In the genomic region with DNA sequence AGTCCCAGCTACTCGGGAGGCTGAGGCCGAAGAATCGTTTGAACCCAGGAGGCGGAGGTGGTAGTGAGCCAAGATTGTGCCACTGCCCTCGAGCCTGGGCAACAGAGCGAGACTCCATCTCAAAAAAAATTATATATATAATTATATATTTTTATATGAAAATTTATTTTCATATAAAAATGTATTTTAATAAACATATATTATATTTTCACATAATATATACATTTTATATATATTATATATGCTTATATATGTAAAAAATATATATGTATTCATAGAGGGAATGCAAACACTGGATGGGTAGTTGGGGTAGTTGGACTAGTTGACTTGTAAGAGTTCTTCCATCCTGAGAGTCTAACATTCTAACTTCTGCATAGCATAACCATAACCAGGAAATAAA, we compare ENCODE assay signal across 40 cellular contexts. TPM values are rescaled to one million over a fixed set of nuclear protein-coding genes. Genes with fewer than 3 reads are reported as not detected.
"Had no signal": no experiment of that assay in that cellular context is flagged by ENCODE, and none has a peak within 500 bp of the region (broad histone marks: within the 10 kb centered on the region; RNA-seq: fewer than 3 reads in every experiment).

No MANE protein-coding gene starts in this region.

- DNase-seq: activated effector memory CD4-positive, alpha-beta T cell treated with anti-CD3 and anti-CD28 coated beads, Interleukin-2, amount 50 U/mL, for 16 hours; activated effector memory CD4-positive, alpha-beta T cell treated with Interleukin-2 at 50 U/mL for 16 hours; activated gamma-delta T cell; activated gamma-delta T cell treated with Interleukin-2 at 50 U/mL for 16 hours; activated naive CD4-positive, alpha-beta T cell; activated naive CD4-positive, alpha-beta T cell treated with anti-CD3 and anti-CD28 coated beads for 36 hours; activated naive CD4-positive, alpha-beta T cell treated with anti-CD3 and anti-CD28 coated beads, Interleukin-2, amount 10 ng/mL, durations not matched to agents 7 days and 5 days; activated naive CD4-positive, alpha-beta T cell treated with anti-CD3 and anti-CD28 coated beads, Interleukin-2, amount 50 U/mL, for 16 hours; activated naive CD4-positive, alpha-beta T cell treated with Interleukin-2 at 50 U/mL for 16 hours; activated naive CD8-positive, alpha-beta T cell treated with anti-CD3 and anti-CD28 coated beads for 36 hours; activated naive CD8-positive, alpha-beta T cell treated with anti-CD3 and anti-CD28 coated beads, Interleukin-2, amount 10 ng/mL, durations not matched to agents 7 days and 5 days; activated naive CD8-positive, alpha-beta T cell treated with anti-CD3 and anti-CD28 coated beads, Interleukin-2, amount 50 U/mL, for 24 hours; activated T-cell treated with anti-CD3 and anti-CD28 coated beads, Interleukin-2, amount 50 U/mL, for 24 hours; activated T-cell treated with anti-CD3 and anti-CD28 coated beads, Interleukin-2, amount 50 U/mL, for 4 hours; activated T-cell treated with anti-CD3 and anti-CD28 coated beads, Interleukin-2, amount 50 U/mL, for 48 hours; activated T-cell treated with anti-CD3 and anti-CD28 coated beads, Interleukin-2, amount 50 U/mL, for 72 hours; adrenal gland; amniotic stem cell; amygdala; anterior cingulate cortex; aorta; body of pancreas; brain microvascular endothelial cell; caudate nucleus; central memory CD4-positive, alpha-beta T cell; cerebellar nuclear complex had no signal

- ATAC-seq: activated naive CD4-positive, alpha-beta T cell treated with anti-CD3 and anti-CD28 coated beads, Interleukin-2, amount 50 U/mL, for 72 hours; activated naive CD8-positive, alpha-beta T cell treated with anti-CD3 and anti-CD28 coated beads, Interleukin-2, amount 50 U/mL, for 24 hours; activated T-cell treated with anti-CD3 and anti-CD28 coated beads, Interleukin-2, amount 50 U/mL, for 4 hours; activated T-cell treated with anti-CD3 and anti-CD28 coated beads, Interleukin-2, amount 50 U/mL, for 72 hours; activated T-helper 17 cell treated with anti-CD3 and anti-CD28 coated beads, Interleukin-2, amount 50 U/mL, for 72 hours; body of pancreas had no signal

- H3K4me3 ChIP-seq: adrenal gland, ascending aorta, body of pancreas, breast epithelium, cardiac muscle cell had no signal

- H3K27ac Mint-ChIP-seq: activated naive CD4-positive, alpha-beta T cell treated with anti-CD3 and anti-CD28 coated beads for 36 hours; activated naive CD4-positive, alpha-beta T cell treated with anti-CD3 and anti-CD28 coated beads, Interleukin-2, amount 10 ng/mL, durations not matched to agents 7 days and 5 days; activated naive CD4-positive, alpha-beta T cell treated with anti-CD3 and anti-CD28 coated beads, Interleukin-2, amount 50 U/mL, for 24 hours; activated naive CD4-positive, alpha-beta T cell treated with anti-CD3 and anti-CD28 coated beads, Interleukin-2, amount 50 U/mL, for 72 hours; activated naive CD8-positive, alpha-beta T cell; activated naive CD8-positive, alpha-beta T cell treated with anti-CD3 and anti-CD28 coated beads for 36 hours; activated naive CD8-positive, alpha-beta T cell treated with anti-CD3 and anti-CD28 coated beads, Interleukin-2, amount 10 ng/mL, durations not matched to agents 7 days and 5 days; activated naive CD8-positive, alpha-beta T cell treated with anti-CD3 and anti-CD28 coated beads, Interleukin-2, amount 50 U/mL, for 24 hours; activated T-cell treated with anti-CD3 and anti-CD28 coated beads, Interleukin-2, amount 50 U/mL, for 24 hours; activated T-cell treated with anti-CD3 and anti-CD28 coated beads, Interleukin-2, amount 50 U/mL, for 72 hours; activated T-helper 1 cell treated with anti-CD3 and anti-CD28 coated beads, Interleukin-12 subunit alpha, Interleukin-12 subunit beta, Interleukin-2, Interleukin-4 antibody, amounts not matched to agents 30 ng/mL and 10 ng/mL and 1 ng/mL, durations not matched to agents 14 hours and 24 hours and 36 hours; activated T-helper 17 cell treated with anti-CD3 and anti-CD28 coated beads, Interleukin-2, amount 50 U/mL, for 72 hours; activated T-helper 2 cell treated with anti-CD3 and anti-CD28 coated beads, Interferon-gamma antibody, Interleukin-2, Interleukin-4, amounts not matched to agents 10 μg/mL and 5 μg/mL and 100 μg/mL, durations not matched to agents 14 hours and 24 hours and 36 hours; brain had no signal

- H3K36me3 ChIP-seq: adrenal gland, ascending aorta, brain microvascular endothelial cell, breast epithelium, cardiac muscle cell had no signal

- H3K27me3 ChIP-seq: adrenal gland, ascending aorta, body of pancreas, brain microvascular endothelial cell, breast epithelium, cardiac muscle cell had no signal

- H3K36me3 Mint-ChIP-seq: activated naive CD4-positive, alpha-beta T cell treated with anti-CD3 and anti-CD28 coated beads, Interleukin-2, amount 10 ng/mL, durations not matched to agents 7 days and 5 days; activated naive CD4-positive, alpha-beta T cell treated with anti-CD3 and anti-CD28 coated beads, Interleukin-2, amount 50 U/mL, for 24 hours; activated naive CD8-positive, alpha-beta T cell; activated naive CD8-positive, alpha-beta T cell treated with anti-CD3 and anti-CD28 coated beads for 36 hours; activated naive CD8-positive, alpha-beta T cell treated with anti-CD3 and anti-CD28 coated beads, Interleukin-2, amount 10 ng/mL, durations not matched to agents 7 days and 5 days had no signal

- H3K9me3 Mint-ChIP-seq: activated naive CD4-positive, alpha-beta T cell treated with anti-CD3 and anti-CD28 coated beads, Interleukin-2, amount 10 ng/mL, durations not matched to agents 7 days and 5 days; activated naive CD4-positive, alpha-beta T cell treated with anti-CD3 and anti-CD28 coated beads, Interleukin-2, amount 50 U/mL, for 24 hours; activated T-helper 1 cell treated with anti-CD3 and anti-CD28 coated beads, Interleukin-12 subunit alpha, Interleukin-12 subunit beta, Interleukin-2, Interleukin-4 antibody, amounts not matched to agents 30 ng/mL and 10 ng/mL and 1 ng/mL, durations not matched to agents 14 hours and 24 hours and 36 hours; activated T-helper 2 cell treated with anti-CD3 and anti-CD28 coated beads, Interferon-gamma antibody, Interleukin-2, Interleukin-4, amounts not matched to agents 10 μg/mL and 5 μg/mL and 100 μg/mL, durations not matched to agents 14 hours and 24 hours and 36 hours had no signal

- H3K27me3 Mint-ChIP-seq: central memory CD8-positive, alpha-beta T cell had no signal

- H3K4me3 Mint-ChIP-seq: activated naive CD4-positive, alpha-beta T cell treated with anti-CD3 and anti-CD28 coated beads for 36 hours; activated naive CD4-positive, alpha-beta T cell treated with anti-CD3 and anti-CD28 coated beads, Interleukin-2, amount 10 ng/mL, durations not matched to agents 7 days and 5 days; activated naive CD4-positive, alpha-beta T cell treated with anti-CD3 and anti-CD28 coated beads, Interleukin-2, amount 50 U/mL, for 24 hours; activated naive CD8-positive, alpha-beta T cell; activated naive CD8-positive, alpha-beta T cell treated with anti-CD3 and anti-CD28 coated beads for 36 hours; activated naive CD8-positive, alpha-beta T cell treated with anti-CD3 and anti-CD28 coated beads, Interleukin-2, amount 10 ng/mL, durations not matched to agents 7 days and 5 days; activated naive CD8-positive, alpha-beta T cell treated with anti-CD3 and anti-CD28 coated beads, Interleukin-2, amount 50 U/mL, for 24 hours; activated T-cell treated with anti-CD3 and anti-CD28 coated beads, Interleukin-2, amount 50 U/mL, for 24 hours; activated T-cell treated with anti-CD3 and anti-CD28 coated beads, Interleukin-2, amount 50 U/mL, for 4 hours; activated T-cell treated with anti-CD3 and anti-CD28 coated beads, Interleukin-2, amount 50 U/mL, for 72 hours; activated T-helper 1 cell treated with anti-CD3 and anti-CD28 coated beads, Interleukin-12 subunit alpha, Interleukin-12 subunit beta, Interleukin-2, Interleukin-4 antibody, amounts not matched to agents 30 ng/mL and 10 ng/mL and 1 ng/mL, durations not matched to agents 14 hours and 24 hours and 36 hours; activated T-helper 17 cell treated with anti-CD3 and anti-CD28 coated beads, Interleukin-2, amount 50 U/mL, for 72 hours; brain; central memory CD8-positive, alpha-beta T cell had no signal

- H3K4me1 Mint-ChIP-seq: activated naive CD4-positive, alpha-beta T cell treated with anti-CD3 and anti-CD28 coated beads, Interleukin-2, amount 10 ng/mL, durations not matched to agents 7 days and 5 days; activated naive CD4-positive, alpha-beta T cell treated with anti-CD3 and anti-CD28 coated beads, Interleukin-2, amount 50 U/mL, for 24 hours; activated naive CD8-positive, alpha-beta T cell treated with anti-CD3 and anti-CD28 coated beads for 36 hours; activated naive CD8-positive, alpha-beta T cell treated with anti-CD3 and anti-CD28 coated beads, Interleukin-2, amount 10 ng/mL, durations not matched to agents 7 days and 5 days; activated naive CD8-positive, alpha-beta T cell treated with anti-CD3 and anti-CD28 coated beads, Interleukin-2, amount 50 U/mL, for 24 hours; activated T-helper 17 cell treated with anti-CD3 and anti-CD28 coated beads, Interleukin-2, amount 50 U/mL, for 72 hours; central memory CD8-positive, alpha-beta T cell had no signal

RNA-seq across cellular contexts. Expression of gene DEUP1, which starts 20.3 kb away (rescaled TPM):
- total RNA-seq: activated naive CD4-positive, alpha-beta T cell treated with anti-CD3 and anti-CD28 coated beads for 36 hours; activated naive CD4-positive, alpha-beta T cell treated with anti-CD3 and anti-CD28 coated beads, Interleukin-2, amount 50 U/mL, for 72 hours; activated naive CD8-positive, alpha-beta T cell treated with anti-CD3 and anti-CD28 coated beads for 36 hours; activated naive CD8-positive, alpha-beta T cell treated with anti-CD3 and anti-CD28 coated beads, Interleukin-2, amount 10 ng/mL, durations not matched to agents 7 days and 5 days; activated T-cell treated with anti-CD3 and anti-CD28 coated beads, Interleukin-2, amount 50 U/mL, for 4 hours; activated T-cell treated with anti-CD3 and anti-CD28 coated beads, Interleukin-2, amount 50 U/mL, for 72 hours; activated T-helper 1 cell treated with anti-CD3 and anti-CD28 coated beads, Interleukin-12 subunit alpha, Interleukin-12 subunit beta, Interleukin-2, Interleukin-4 antibody, amounts not matched to agents 30 ng/mL and 10 ng/mL and 1 ng/mL, durations not matched to agents 14 hours and 24 hours and 36 hours; activated T-helper 17 cell treated with anti-CD3 and anti-CD28 coated beads, Interleukin-2, amount 50 U/mL, for 72 hours; activated T-helper 2 cell treated with anti-CD3 and anti-CD28 coated beads, Interferon-gamma antibody, Interleukin-2, Interleukin-4, amounts not matched to agents 10 μg/mL and 5 μg/mL and 100 μg/mL, durations not matched to agents 14 hours and 24 hours and 36 hours; aorta; ascending aorta; bronchial epithelial cell; cardiac septum; chondrocyte had no signal
